In genomic region chr22:20748820-20749428, GRCh38 we compare ENCODE assay signal across 10 cellular contexts. TPM values are rescaled to one million over a fixed set of nuclear protein-coding genes. Genes with fewer than 3 reads are reported as not detected.
DNase-seq lines count a peak whose midpoint lies in the region; ATAC-seq and TF ChIP-seq lines count a peak whose summit lies in the region.
"Had no signal": no experiment of that assay in that cellular context is flagged by ENCODE, and none has a peak within 500 bp of the region (broad histone marks: within the 10 kb centered on the region; RNA-seq: fewer than 3 reads in every experiment).

No MANE protein-coding gene starts in this region.

- H3K9me3 Mint-ChIP-seq in neural progenitor cell = no peaks in the 10 kb centered on the region

- peaks cover 33% of the 10 kb centered on the region for H4K20me1 ChIP-seq in OCI-LY3 (ENCODE audit: insufficient read depth, low read length)
- H4K20me1 ChIP-seq in neural progenitor cell (ENCODE audit: low read depth) = no peaks in the 10 kb centered on the region

- H2AFZ ChIP-seq in OCI-LY3 (ENCODE audit: low read depth, low read length) (no peak overlapping the region), neural progenitor cell (replicated peaks) (no peak overlapping the region)

- no peak overlapping the region; the same call in 1 of the 2 replicates for H3K9ac ChIP-seq in OCI-LY3 (ENCODE audit: low read length)
- H3K9ac ChIP-seq in neural progenitor cell = no peak overlapping the region

- H3K4me1 ChIP-seq in OCI-LY3 (ENCODE audit: low read length) (peaks cover 31% of the 10 kb centered on the region), neural progenitor cell (no peaks in the 10 kb centered on the region)

- peaks cover 36% of the 10 kb centered on the region for H3K36me3 ChIP-seq in OCI-LY3 (replicated peaks; ENCODE audit: low read depth, low read length)
- H3K36me3 ChIP-seq in neural progenitor cell = no peaks in the 10 kb centered on the region

- H3K4me3 ChIP-seq in OCI-LY3 (ENCODE audit: low read length) (no peak overlapping the region), neural progenitor cell (no peak overlapping the region)
- H3K4me3 ChIP-seq: esophagus squamous epithelium had no signal

- H3K4me3 Mint-ChIP-seq in neural progenitor cell = no peak overlapping the region

- H3K4me2 ChIP-seq in OCI-LY3 (ENCODE audit: low read length) (peak overlapping the region; percentile 31), neural progenitor cell (no peak overlapping the region)

- H3K9me3 ChIP-seq in OCI-LY3 (ENCODE audit: insufficient read depth, low read length) (no peaks in the 10 kb centered on the region), neural progenitor cell (ENCODE audit: low read depth) (no peaks in the 10 kb centered on the region)
- H3K9me3 ChIP-seq: esophagus squamous epithelium had no signal

- peaks cover 2% of the 10 kb centered on the region for H3K27me3 Mint-ChIP-seq in neural progenitor cell (ENCODE audit: insufficient read depth, low read depth)

- H3K36me3 Mint-ChIP-seq in neural progenitor cell = peaks cover 7% of the 10 kb centered on the region

- no peaks in the 10 kb centered on the region for H3K4me1 Mint-ChIP-seq in neural progenitor cell

- no peak for DNase-seq in neural progenitor cell (ENCODE audit: low spot score)
- no peak for DNase-seq in hypothalamus (lab: John Stamatoyannopoulos, UW)
- no peak for DNase-seq in HCEC 1CT
- no peak for DNase-seq in COLO829 (ENCODE audit: low spot score)
- DNase-seq in NCI-H146 (lab: John Stamatoyannopoulos, UW) = no peak
- DNase-seq: esophagus squamous epithelium, T-helper 9 cell had no signal

- H3K79me2 ChIP-seq in OCI-LY3 (ENCODE audit: low read length) (no peaks in the 10 kb centered on the region), neural progenitor cell (ENCODE audit: low read depth) (no peaks in the 10 kb centered on the region)

- TF ChIP-seq CTCF in OCI-LY3 (IDR thresholded peaks at IDR 0.05; ENCODE audit: low read depth, low read length) = no peak
- TF ChIP-seq CTCF in neural progenitor cell (IDR thresholded peaks at IDR 0.05) = no peak

- H3K27ac Mint-ChIP-seq in neural progenitor cell = peak overlapping the region; percentile 8

- ATAC-seq in GM18868 (IDR thresholded peaks at IDR 0.05; ENCODE audit: unreplicated experiment) (peak; percentile 71), HG02610 (IDR thresholded peaks at IDR 0.05; ENCODE audit: unreplicated experiment) (peak; percentile 54)

- no peaks in the 10 kb centered on the region for H3F3A ChIP-seq in neural progenitor cell (ENCODE audit: low read depth)

- H3K27me3 ChIP-seq in OCI-LY3 (ENCODE audit: low read depth, low read length) = no peaks in the 10 kb centered on the region
- no peaks in the 10 kb centered on the region for H3K27me3 ChIP-seq in neural progenitor cell
- H3K27me3 ChIP-seq: esophagus squamous epithelium had no signal

- H3K27ac ChIP-seq in OCI-LY3 (ENCODE audit: low read length) (no peak overlapping the region), neural progenitor cell (no peak overlapping the region)

RNA-seq across cellular contexts. Expression of gene SERPIND1, which starts 25.0 kb away (rescaled TPM):
- total RNA-seq in neural progenitor cell (ENCODE audit: low replicate concordance) = not detected in 2 replicates
